Comparison of ENCODE assay signal across 15 cellular contexts in genomic region chr5:10857333-10857723, GRCh38.
A peak's percentile ranks its signal among the peaks of the same experiment; 100 is the strongest.
DNase-seq lines count a peak whose midpoint lies in the region; ATAC-seq, FAIRE-seq and TF ChIP-seq lines count a peak whose summit lies in the region.
"Had no signal": no experiment of that assay in that cellular context is flagged by ENCODE, and none has a peak within 500 bp of the region (broad histone marks: within the 10 kb centered on the region; RNA-seq: fewer than 3 reads in every experiment).

No MANE protein-coding gene starts in this region.

- H3K27me3 ChIP-seq in HepG2 (ENCODE audit: control insufficient read depth in 1 of 2, insufficient read depth in 2 of 2, low read length in 2 of 2), result no peaks in the 10 kb centered on the region
- H3K27me3 ChIP-seq in right lobe of liver, result no peaks in the 10 kb centered on the region
- no peaks in the 10 kb centered on the region for H3K27me3 ChIP-seq in astrocyte (ENCODE audit: insufficient read depth, low read length)
- peaks cover 21% of the 10 kb centered on the region for H3K27me3 ChIP-seq in iPS-20b (ENCODE audit: insufficient read depth, low read length)
- H3K27me3 ChIP-seq: sigmoid colon had no signal

- H4K20me1 ChIP-seq in HepG2 (ENCODE audit: insufficient read depth, low read length) (no peaks in the 10 kb centered on the region), astrocyte (ENCODE audit: insufficient read depth, low read length) (no peaks in the 10 kb centered on the region)

- H3K4me3 ChIP-seq in HepG2 (replicated peaks in 1 of 3; ENCODE audit: insufficient read depth in 1 of 3, low read depth in 2 of 3, low read length in 3 of 3), result no peak overlapping the region; a peak in 1 of 6 replicates
- no peak overlapping the region for H3K4me3 ChIP-seq in right lobe of liver
- H3K4me3 ChIP-seq in astrocyte (ENCODE audit: insufficient read depth, low read depth, low read length), result peak overlapping the region; percentile 26
- H3K4me3 ChIP-seq in iPS-20b (ENCODE audit: low read length), result peak overlapping the region; percentile 63
- H3K4me3 ChIP-seq: SK-N-MC had no signal

- peaks cover 75% of the 10 kb centered on the region for H3K4me1 ChIP-seq in HepG2 (ENCODE audit: insufficient read depth, low read length)
- H3K4me1 ChIP-seq in right lobe of liver, result no peaks in the 10 kb centered on the region
- H3K4me1 ChIP-seq in astrocyte (ENCODE audit: insufficient read depth, low read length), result peaks cover 15% of the 10 kb centered on the region
- H3K4me1 ChIP-seq in iPS-20b (ENCODE audit: insufficient read depth, low read length), result peaks cover 18% of the 10 kb centered on the region

- DNase-seq in HepG2 (ENCODE audit: low spot score), result no peak
- no peak for DNase-seq in right lobe of liver
- no peak for DNase-seq in astrocyte (ENCODE audit: low read depth)
- no peak for DNase-seq in activated CD8-positive, alpha-beta memory T cell treated with anti-CD3 and anti-CD28 coated beads, Interleukin-2, amount 50 U/mL, for 4 hours
- DNase-seq in dermis blood vessel endothelial cell, result no peak
- DNase-seq in inferior parietal cortex (ENCODE audit: extremely low spot score), result no peak
- DNase-seq: effector memory CD8-positive, alpha-beta T cell; naive B cell; NCI-H1092; sigmoid colon had no signal

- FAIRE-seq in HepG2 (lab: Jason Lieb, UNC) (no peak), astrocyte (lab: Jason Lieb, UNC) (no peak)

- H3K27ac ChIP-seq in HepG2 (ENCODE audit: extremely low read length, insufficient read depth, low read length) (peak overlapping the region; percentile 33), right lobe of liver (no peak overlapping the region), astrocyte (ENCODE audit: low read depth, low read length) (no peak overlapping the region), iPS-20b (ENCODE audit: low read length) (no peak overlapping the region)
- H3K27ac ChIP-seq: sigmoid colon, SK-N-MC had no signal

- no TSS peak for BruUV-seq in HepG2 (replicated peaks; lab: Mats Ljungman, UMichigan)

- peaks cover 10% of the 10 kb centered on the region for H3K27me3 Mint-ChIP-seq in astrocyte (ENCODE audit: low read depth, unreplicated experiment)

- CTCF ChIA-PET in HepG2 (lab: Yijun Ruan, JAX; ENCODE audit: low intra/inter-chr PET ratio, low total read pairs), result no interaction called here

- TF ChIP-seq CTCF in HepG2 (CRISPR knock-in tag; IDR thresholded peaks at IDR 0.05) (no peak), right lobe of liver (IDR thresholded peaks at IDR 0.05) (peak in 1 of 4 donors; percentile 1), astrocyte (IDR thresholded peaks at IDR 0.05; ENCODE audit: insufficient read depth, low read depth, low read length) (no peak)

- POLR2A ChIA-PET in HepG2 (lab: Yijun Ruan, JAX), result no interaction called here

- TF ChIP-seq POLR2A in HepG2 (IDR thresholded peaks at IDR 0.05; ENCODE audit: insufficient read depth in 1 of 2, low read depth in 2 of 2, low read length in 2 of 2), result no peak
- TF ChIP-seq POLR2A in right lobe of liver (IDR thresholded peaks at IDR 0.05), result no peak

- no peaks in the 10 kb centered on the region for H3K9me3 ChIP-seq in HepG2 (ENCODE audit: low read length)
- H3K9me3 ChIP-seq in right lobe of liver, result no peaks in the 10 kb centered on the region
- no peaks in the 10 kb centered on the region for H3K9me3 ChIP-seq in astrocyte (ENCODE audit: insufficient read depth, low read depth, low read length)
- no peaks in the 10 kb centered on the region for H3K9me3 ChIP-seq in iPS-20b (ENCODE audit: insufficient read depth, low read depth, low read length)
- H3K9me3 ChIP-seq: sigmoid colon had no signal

- ATAC-seq in HepG2, result no peak
- no peak for ATAC-seq in right lobe of liver
- no peak for ATAC-seq in GM21390 (IDR thresholded peaks at IDR 0.05; ENCODE audit: unreplicated experiment)
- ATAC-seq: effector memory CD8-positive, alpha-beta T cell; stimulated activated effector memory CD8-positive, alpha-beta T cell treated with anti-CD3 and anti-CD28 coated beads, Interleukin-12 subunit alpha, Interleukin-12 subunit beta, amount 100 ng/mL, for 72 hours had no signal

- no peaks in the 10 kb centered on the region for H3K79me2 ChIP-seq in HepG2 (ENCODE audit: insufficient read depth, low read length)
- H3K79me2 ChIP-seq in astrocyte (ENCODE audit: insufficient read depth, low read length), result no peaks in the 10 kb centered on the region

- intact Hi-C loops in HepG2 (cut with micrococcal nuclease; ENCODE audit: unreplicated experiment), result loop anchor here (2.0 to 5.0 kb wide), 3 partner anchors 25 to 160 kb away; no protein-coding TSS in a partner anchor
- intact Hi-C loops in right lobe of liver (cut with DNase I), result loop anchor here in 1 of 2 donors (10.0 kb wide), 1 partner anchor 163 kb away; no protein-coding TSS in a partner anchor

- H3K27ac Mint-ChIP-seq in astrocyte (ENCODE audit: unreplicated experiment), result no peak overlapping the region
- H3K27ac Mint-ChIP-seq: activated naive CD4-positive, alpha-beta T cell treated with anti-CD3 and anti-CD28 coated beads, Interleukin-2, amount 10 ng/mL, durations not matched to agents 7 days and 5 days; effector memory CD8-positive, alpha-beta T cell; naive B cell; stimulated activated effector memory CD8-positive, alpha-beta T cell treated with anti-CD3 and anti-CD28 coated beads, Interleukin-12 subunit alpha, Interleukin-12 subunit beta, amount 100 ng/mL, for 72 hours had no signal

- H2AFZ ChIP-seq in HepG2 (ENCODE audit: low read length), result no peak overlapping the region
- H2AFZ ChIP-seq in astrocyte (ENCODE audit: low read depth, low read length), result peak overlapping the region; percentile 59

- no peaks in the 10 kb centered on the region for H3K36me3 Mint-ChIP-seq in astrocyte (ENCODE audit: low read depth, unreplicated experiment)
- H3K36me3 Mint-ChIP-seq: activated naive CD4-positive, alpha-beta T cell treated with anti-CD3 and anti-CD28 coated beads, Interleukin-2, amount 10 ng/mL, durations not matched to agents 7 days and 5 days; naive B cell; stimulated activated effector memory CD8-positive, alpha-beta T cell treated with anti-CD3 and anti-CD28 coated beads, Interleukin-12 subunit alpha, Interleukin-12 subunit beta, amount 100 ng/mL, for 72 hours had no signal

- TF ChIP-seq EP300 in HepG2 (IDR thresholded peaks at IDR 0.05; ENCODE audit: low read depth in 2 of 2, low read length in 2 of 2) (no peak), HepG2 (CRISPR knock-in tag; IDR thresholded peaks at IDR 0.05; ENCODE audit: borderline replicate concordance) (no peak)

- H3K36me3 ChIP-seq in HepG2 (replicated peaks in 1 of 2; ENCODE audit: control insufficient read depth in 1 of 2, insufficient read depth in 2 of 2, low read length in 2 of 2) (no peaks in the 10 kb centered on the region), right lobe of liver (no peaks in the 10 kb centered on the region), astrocyte (ENCODE audit: insufficient read depth, low read length) (no peaks in the 10 kb centered on the region), iPS-20b (ENCODE audit: insufficient read depth, low read depth, low read length) (no peaks in the 10 kb centered on the region)
- H3K36me3 ChIP-seq: sigmoid colon had no signal

- peaks cover 23% of the 10 kb centered on the region for H3K4me1 Mint-ChIP-seq in astrocyte (ENCODE audit: low read depth, unreplicated experiment)
- H3K4me1 Mint-ChIP-seq: activated naive CD4-positive, alpha-beta T cell treated with anti-CD3 and anti-CD28 coated beads, Interleukin-2, amount 10 ng/mL, durations not matched to agents 7 days and 5 days had no signal

- H3K4me2 ChIP-seq in HepG2 (ENCODE audit: low read depth, low read length) (peak overlapping the region; percentile 71), astrocyte (ENCODE audit: low read length) (peak overlapping the region; percentile 74)

- in situ Hi-C loops in HepG2 (cut with HindIII; ENCODE audit: extremely low pct_ligation_motif_present, low pct_unique_long_range_greater_than_20kb), result loop anchor here (5.0 kb wide), 1 partner anchor 165 kb away; no protein-coding TSS in a partner anchor

- 58% methylated on average over 5 of the region's 11 CpGs for WGBS in HepG2 (ENCODE audit: low lambda C conversion rate)
- 15% methylated on average over 6 of the region's 11 CpGs for WGBS in right lobe of liver (ENCODE audit: insufficient coverage, low coverage, low lambda C conversion rate, missing lambda C conversion rate)

- no peak for TF ChIP-seq RAD21 in HepG2 (CRISPR knock-in tag; IDR thresholded peaks at IDR 0.05)

- H3K4me3 Mint-ChIP-seq in astrocyte (ENCODE audit: unreplicated experiment), result no peak overlapping the region
- H3K4me3 Mint-ChIP-seq: activated naive CD4-positive, alpha-beta T cell treated with anti-CD3 and anti-CD28 coated beads, Interleukin-2, amount 10 ng/mL, durations not matched to agents 7 days and 5 days; effector memory CD8-positive, alpha-beta T cell; naive B cell; stimulated activated effector memory CD8-positive, alpha-beta T cell treated with anti-CD3 and anti-CD28 coated beads, Interleukin-12 subunit alpha, Interleukin-12 subunit beta, amount 100 ng/mL, for 72 hours had no signal

- no peaks in the 10 kb centered on the region for H3K9me3 Mint-ChIP-seq in astrocyte (ENCODE audit: unreplicated experiment)
- H3K9me3 Mint-ChIP-seq: activated naive CD4-positive, alpha-beta T cell treated with anti-CD3 and anti-CD28 coated beads, Interleukin-2, amount 10 ng/mL, durations not matched to agents 7 days and 5 days; effector memory CD8-positive, alpha-beta T cell; naive B cell; stimulated activated effector memory CD8-positive, alpha-beta T cell treated with anti-CD3 and anti-CD28 coated beads, Interleukin-12 subunit alpha, Interleukin-12 subunit beta, amount 100 ng/mL, for 72 hours had no signal

- H3K9ac ChIP-seq in HepG2 (ENCODE audit: insufficient read depth, low read depth, low read length) (no peak overlapping the region; the same call in none of the 2 replicates), astrocyte (ENCODE audit: low read length) (no peak overlapping the region), iPS-20b (ENCODE audit: low read depth, low read length) (peak overlapping the region; percentile 16; the same call in 1 of the 2 replicates)

TF ChIP-seq in HepG2, 621 proteins besides CTCF, POLR2A, EP300 and RAD21 (continues in another document):
- TF ChIP-seq GZF1 (CRISPR knock-in tag; IDR thresholded peaks at IDR 0.05) (no peak), RFX3 (CRISPR knock-in tag; IDR thresholded peaks at IDR 0.05) (no peak), HNF4G (IDR thresholded peaks at IDR 0.05; ENCODE audit: borderline replicate concordance, low read depth, low read length) (no peak), HNF4G (CRISPR knock-in tag; IDR thresholded peaks at IDR 0.05; ENCODE audit: borderline replicate concordance, low read depth) (0 out of 2 replicates have a peak, but pooled peaks have one; percentile 19)

Comparison
In these comparisons a context has a peak if more than half of its experiments do, and no peak if none do; other contexts are left out.
1. H3K4me3 ChIP-seq: peak in astrocyte (single experiment) and iPS-20b (single experiment); none in HepG2 (0 of 3) and right lobe of liver (0 of 3).